ENCODE assay signal across 8 cellular contexts in genomic region chr17:37642706-37643105, GRCh38. TPM values are rescaled to one million over a fixed set of nuclear protein-coding genes. Genes with fewer than 3 reads are reported as not detected.
DNase-seq lines count a peak whose midpoint lies in the region; ATAC-seq and TF ChIP-seq lines count a peak whose summit lies in the region.

No MANE protein-coding gene starts in this region.

- H3K27ac Mint-ChIP-seq in activated T-cell treated with anti-CD3 and anti-CD28 coated beads, Interleukin-2, amount 50 U/mL, for 72 hours = peak overlapping the region; percentile 93
- H3K27ac Mint-ChIP-seq in natural killer cell = peak overlapping the region; percentile 89 to 90

- H3K4me3 Mint-ChIP-seq in activated T-cell treated with anti-CD3 and anti-CD28 coated beads, Interleukin-2, amount 50 U/mL, for 72 hours = peak overlapping the region; percentile 92 to 94
- peak overlapping the region; percentile 96 for H3K4me3 Mint-ChIP-seq in natural killer cell

- no peak for DNase-seq in activated T-cell treated with anti-CD3 and anti-CD28 coated beads, Interleukin-2, amount 50 U/mL, for 72 hours
- DNase-seq in activated T-cell treated with anti-CD3 and anti-CD28 coated beads for 4 hours = no peak
- DNase-seq in SK-MEL-5 (ENCODE audit: low read depth, low spot score) = peak; percentile 23
- peak; percentile 55 to 72 for DNase-seq in erythroblast (lab: John Stamatoyannopoulos, UW)
- no peak for DNase-seq in natural killer cell
- no peak for DNase-seq in occipital lobe (lab: John Stamatoyannopoulos, UW)
- no peak for DNase-seq in DMS153 (lab: John Stamatoyannopoulos, UW)

- H3K4me1 Mint-ChIP-seq in activated T-cell treated with anti-CD3 and anti-CD28 coated beads, Interleukin-2, amount 50 U/mL, for 72 hours (ENCODE audit: low read depth) = peaks cover 54% of the 10 kb centered on the region
- H3K4me1 Mint-ChIP-seq in natural killer cell = peaks cover 35% of the 10 kb centered on the region in 2 donors

- intact Hi-C loops in natural killer cell (cut with micrococcal nuclease) = loop anchor here (2.0 kb wide), 1 partner anchor 34 kb away; the partner anchor contains the start of gene SYNRG

- no peak for TF ChIP-seq POLR2A in erythroblast (IDR thresholded peaks at IDR 0.05; ENCODE audit: low read length)

- in situ Hi-C loops in SK-MEL-5 (cut with HindIII; ENCODE audit: low pct_unique_long_range_greater_than_20kb, low sequenced_read_pairs) = no loop called here

- ATAC-seq in activated T-cell treated with anti-CD3 and anti-CD28 coated beads, Interleukin-2, amount 50 U/mL, for 72 hours (replicated peaks in 1 of 2) = peak; percentile 46 to 60
- ATAC-seq in natural killer cell (no peak), HG03469 (IDR thresholded peaks at IDR 0.05; ENCODE audit: unreplicated experiment) (no peak)

- H3K27me3 Mint-ChIP-seq in activated T-cell treated with anti-CD3 and anti-CD28 coated beads, Interleukin-2, amount 50 U/mL, for 72 hours (ENCODE audit: low read depth) = peaks cover 32% of the 10 kb centered on the region
- H3K27me3 Mint-ChIP-seq in natural killer cell (ENCODE audit: low read depth in 2 of 2) = peaks cover 17 to 23% of the 10 kb centered on the region in 2 donors

- H3K36me3 Mint-ChIP-seq in activated T-cell treated with anti-CD3 and anti-CD28 coated beads, Interleukin-2, amount 50 U/mL, for 72 hours (ENCODE audit: insufficient read depth in 2 of 2) = peaks cover 7 to 19% of the 10 kb centered on the region in 2 donors
- H3K36me3 Mint-ChIP-seq in natural killer cell = peaks cover 7% of the 10 kb centered on the region

- no peaks in the 10 kb centered on the region for H3K9me3 Mint-ChIP-seq in activated T-cell treated with anti-CD3 and anti-CD28 coated beads, Interleukin-2, amount 50 U/mL, for 72 hours
- H3K9me3 Mint-ChIP-seq in natural killer cell = no peaks in the 10 kb centered on the region

- no peak for TF ChIP-seq CTCF in natural killer cell (IDR thresholded peaks at IDR 0.05)

RNA-seq across cellular contexts. Expression of gene DDX52, which starts 0.5 kb away (rescaled TPM):
- total RNA-seq in activated T-cell treated with anti-CD3 and anti-CD28 coated beads, Interleukin-2, amount 50 U/mL, for 72 hours = 10 to 100 TPM; 29.1 to 33.5 TPM
- total RNA-seq in SK-MEL-5 (2014; rRNA removed; shearing (Covaris generic)) = 33.7 and 34.0 TPM in 2 replicates
- polyA plus RNA-seq in SK-MEL-5 (2015; cell fraction: cytosol; rRNA removed) = 15.6 and 21.1 TPM in 2 replicates
- 38.3 and 48.6 TPM in 2 replicates for polyA plus RNA-seq in SK-MEL-5 (2015; cell fraction: nucleus; rRNA removed)
- 10 to 100 TPM; 39.1 to 47.5 (median 41.9) TPM for total RNA-seq in natural killer cell
- total RNA-seq in occipital lobe = 37.9 TPM

RNA-seq across cellular contexts. Expression of gene SYNRG, which starts 33.5 kb away (rescaled TPM):
- 10 to 100 TPM; 63.2 to 69.5 TPM for total RNA-seq in activated T-cell treated with anti-CD3 and anti-CD28 coated beads, Interleukin-2, amount 50 U/mL, for 72 hours
- 10.0 and 11.0 TPM in 2 replicates for total RNA-seq in SK-MEL-5 (2014; rRNA removed; shearing (Covaris generic))
- 15.4 and 19.4 TPM in 2 replicates for polyA plus RNA-seq in SK-MEL-5 (2015; cell fraction: cytosol; rRNA removed)
- polyA plus RNA-seq in SK-MEL-5 (2015; cell fraction: nucleus; rRNA removed) = 32.6 and 33.0 TPM in 2 replicates
- 100 to 1,000 TPM in 1 of 3 donors, 10 to 100 TPM in 2; 82.1 to 137 (median 88.2) TPM for total RNA-seq in natural killer cell
- total RNA-seq in occipital lobe = 24.5 TPM

Comparison
In these comparisons a context has a peak if more than half of its experiments do, and no peak if none do; other contexts are left out.
1. ATAC-seq: peak in activated T-cell treated with anti-CD3 and anti-CD28 coated beads, Interleukin-2, amount 50 U/mL, for 72 hours (2 of 2); none in natural killer cell (0 of 3) and HG03469 (single experiment).
2. DNase-seq: peak in SK-MEL-5 (single experiment) and erythroblast (2 of 2); none in activated T-cell treated with anti-CD3 and anti-CD28 coated beads, Interleukin-2, amount 50 U/mL, for 72 hours (0 of 2), activated T-cell treated with anti-CD3 and anti-CD28 coated beads for 4 hours (single experiment), natural killer cell (single experiment), occipital lobe (single experiment) and DMS153 (single experiment).